Comparison of ENCODE assay signal across 8 cellular contexts in genomic region chr4:154549894-154550790, GRCh38. TPM values are rescaled to one million over a fixed set of nuclear protein-coding genes. Genes with fewer than 3 reads are reported as not detected.
DNase-seq lines count a peak whose midpoint lies in the region; ATAC-seq and TF ChIP-seq lines count a peak whose summit lies in the region.

Gene PLRG1, minus strand, starts transcription at chr4:154550400. Its CDS starts 92 bp downstream, at chr4:154550308.

- peaks cover 40% of the 10 kb centered on the region for H3K36me3 Mint-ChIP-seq in activated T-helper 17 cell treated with anti-CD3 and anti-CD28 coated beads, Interleukin-2, amount 50 U/mL, for 72 hours (ENCODE audit: low read depth)
- peaks cover 5 to 7% of the 10 kb centered on the region in 2 donors for H3K36me3 Mint-ChIP-seq in naive B cell
- peaks cover 5% of the 10 kb centered on the region for H3K36me3 Mint-ChIP-seq in stimulated activated memory B cell treated with anti-CD40 and anti-IgM and Interleukin-4, amounts not matched to agents 10 μg/mL and 1 μg/mL and 100 μg/mL, for 72 hours

- H3K27me3 Mint-ChIP-seq in activated T-helper 17 cell treated with anti-CD3 and anti-CD28 coated beads, Interleukin-2, amount 50 U/mL, for 72 hours: no peaks in the 10 kb centered on the region
- H3K27me3 Mint-ChIP-seq in naive B cell: no peaks in the 10 kb centered on the region
- H3K27me3 Mint-ChIP-seq in stimulated activated memory B cell treated with anti-CD40 and anti-IgM and Interleukin-4, amounts not matched to agents 10 μg/mL and 1 μg/mL and 100 μg/mL, for 72 hours: no peaks in the 10 kb centered on the region

- peak within 1 kb of the TSS; percentile 98 for H3K4me3 ChIP-seq in LNCaP clone FGC (ENCODE audit: low read depth, low read length)

- CTCF ChIA-PET in RWPE1 (lab: Yijun Ruan, JAX): interaction anchor here (0.6 to 4.9 kb wide), 9 partner anchors 9 to 1486 kb away, joined by 3 to 28 read pairs (median 4); no protein-coding TSS in a partner anchor

- TF ChIP-seq CTCF in LNCaP clone FGC (IDR thresholded peaks at IDR 0.05; ENCODE audit: control insufficient read depth, extremely low read depth, insufficient read depth) (no peak), RWPE1 (conservative IDR thresholded peaks at IDR 0.05; ENCODE audit: low read depth) (no peak)

- peak within 1 kb of the TSS; percentile 96 for H3K27ac Mint-ChIP-seq in activated T-helper 17 cell treated with anti-CD3 and anti-CD28 coated beads, Interleukin-2, amount 50 U/mL, for 72 hours
- H3K27ac Mint-ChIP-seq in naive B cell: peak within 1 kb of the TSS; percentile 81 to 98 (median 96)
- peak within 1 kb of the TSS; percentile 86 for H3K27ac Mint-ChIP-seq in stimulated activated memory B cell treated with anti-CD40 and anti-IgM and Interleukin-4, amounts not matched to agents 10 μg/mL and 1 μg/mL and 100 μg/mL, for 72 hours

- peak within 1 kb of the TSS; percentile 70 for H3K27ac ChIP-seq in RWPE1

- POLR2A ChIA-PET in RWPE1 (lab: Yijun Ruan, JAX; ENCODE audit: low non-redundant PET): interaction anchor here (0.5 to 0.6 kb wide), 2 partner anchors 60 to 73 kb away, joined by 3 read pairs; no protein-coding TSS in a partner anchor

- ATAC-seq in activated T-helper 17 cell treated with anti-CD3 and anti-CD28 coated beads, Interleukin-2, amount 50 U/mL, for 72 hours (replicated peaks): peak; percentile 99
- ATAC-seq in naive B cell (ENCODE audit: low read depth in 2 of 2): peak; percentile 96 to 98
- peak; percentile 100 for ATAC-seq in stimulated activated memory B cell treated with anti-CD40 and anti-IgM and Interleukin-4, amounts not matched to agents 10 μg/mL and 1 μg/mL and 100 μg/mL, for 72 hours

- peaks cover 14% of the 10 kb centered on the region for H3K4me1 Mint-ChIP-seq in activated T-helper 17 cell treated with anti-CD3 and anti-CD28 coated beads, Interleukin-2, amount 50 U/mL, for 72 hours
- H3K4me1 Mint-ChIP-seq in naive B cell: peaks cover 17 to 27% (median 19%) of the 10 kb centered on the region in 3 donors
- H3K4me1 Mint-ChIP-seq in stimulated activated memory B cell treated with anti-CD40 and anti-IgM and Interleukin-4, amounts not matched to agents 10 μg/mL and 1 μg/mL and 100 μg/mL, for 72 hours: peaks cover 13% of the 10 kb centered on the region

- DNase-seq in EH (ENCODE audit: low read depth): peak; percentile 95
- DNase-seq in GOT3 (lab: John Stamatoyannopoulos, UW): peak; percentile 57
- peak; percentile 67 for DNase-seq in LNCaP clone FGC (ENCODE audit: low read depth)
- peak; percentile 97 for DNase-seq in RWPE1 (ENCODE audit: low spot score)
- peak; percentile 91 for DNase-seq in fibroblast of gingiva (ENCODE audit: low read depth)
- DNase-seq in naive B cell: peak; percentile 96

- no peaks in the 10 kb centered on the region for H3K9me3 Mint-ChIP-seq in activated T-helper 17 cell treated with anti-CD3 and anti-CD28 coated beads, Interleukin-2, amount 50 U/mL, for 72 hours
- H3K9me3 Mint-ChIP-seq in naive B cell: no peaks in the 10 kb centered on the region
- H3K9me3 Mint-ChIP-seq in stimulated activated memory B cell treated with anti-CD40 and anti-IgM and Interleukin-4, amounts not matched to agents 10 μg/mL and 1 μg/mL and 100 μg/mL, for 72 hours: no peaks in the 10 kb centered on the region

- H3K4me3 Mint-ChIP-seq in activated T-helper 17 cell treated with anti-CD3 and anti-CD28 coated beads, Interleukin-2, amount 50 U/mL, for 72 hours: peak within 1 kb of the TSS; percentile 90
- H3K4me3 Mint-ChIP-seq in naive B cell: peak within 1 kb of the TSS; percentile 90 to 100 (median 98)
- H3K4me3 Mint-ChIP-seq in stimulated activated memory B cell treated with anti-CD40 and anti-IgM and Interleukin-4, amounts not matched to agents 10 μg/mL and 1 μg/mL and 100 μg/mL, for 72 hours: peak within 1 kb of the TSS; percentile 90

RNA-seq across cellular contexts. Expression of gene PLRG1, which starts in this region (rescaled TPM):
- 100 to 1,000 TPM in 1 of 2 donors, 10 to 100 TPM in 1; 85.5 to 125 TPM for total RNA-seq in activated T-helper 17 cell treated with anti-CD3 and anti-CD28 coated beads, Interleukin-2, amount 50 U/mL, for 72 hours
- 100 to 1,000 TPM in 1 of 6 donors, 10 to 100 TPM in 5; 80.1 to 122 (median 96.0) TPM for polyA plus RNA-seq in naive B cell (ENCODE audit: low read depth in 6 of 6)

Comparison
In these comparisons a context has a peak if more than half of its experiments do, and no peak if none do; other contexts are left out.
1. Peak in every context shown above with its lines: DNase-seq, ATAC-seq, H3K4me3 ChIP-seq and H3K27ac ChIP-seq.